In the genomic region with DNA sequence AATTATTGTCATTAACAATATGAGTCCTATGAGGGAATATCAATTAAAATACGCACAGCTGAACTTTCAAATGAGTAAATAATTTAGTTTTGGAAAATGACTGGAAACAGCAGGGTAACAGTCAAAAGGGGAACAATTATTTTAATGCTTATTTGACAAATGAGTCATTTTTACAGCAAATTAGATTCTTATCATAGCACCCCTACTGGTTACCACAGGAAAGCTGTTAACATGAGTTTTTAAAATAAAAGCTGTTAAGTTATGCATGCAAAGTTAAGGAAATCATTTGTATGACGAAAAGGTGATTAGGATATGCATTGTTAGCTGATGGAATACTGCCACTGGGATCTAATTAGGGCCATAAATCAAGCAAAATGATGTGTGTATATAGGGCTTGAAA, we compare ENCODE assay signal across 20 cellular contexts.
DNase-seq lines count a peak whose midpoint lies in the region; ATAC-seq and TF ChIP-seq lines count a peak whose summit lies in the region.
"Had no signal": no experiment of that assay in that cellular context is flagged by ENCODE, and none has a peak within 500 bp of the region (broad histone marks: within the 10 kb centered on the region; RNA-seq: fewer than 3 reads in every experiment).

No MANE protein-coding gene starts in this region.

- H3K4me3 ChIP-seq in KMS-11 (IDR thresholded peaks at IDR 0.05; ENCODE audit: insufficient read depth, low read depth, low read length) (no peak overlapping the region), RWPE2 (ENCODE audit: severe bottlenecking) (no peak overlapping the region)
- H3K4me3 ChIP-seq: lung, tibial nerve had no signal

- no peak overlapping the region for H2AFZ ChIP-seq in KMS-11 (ENCODE audit: low read depth)

- no peak overlapping the region for H3K27ac Mint-ChIP-seq in progenitor cell of endocrine pancreas
- H3K27ac Mint-ChIP-seq: activated CD4-positive, alpha-beta memory T cell treated with anti-CD3 and anti-CD28 coated beads, Interleukin-2, amount 10 ng/mL, durations not matched to agents 7 days and 5 days; activated naive CD4-positive, alpha-beta T cell treated with anti-CD3 and anti-CD28 coated beads, Interleukin-2, amount 50 U/mL, for 24 hours; B cell; WTC11 had no signal

- H3K27ac ChIP-seq in KMS-11 (no peak overlapping the region), RWPE2 (ENCODE audit: poor library complexity, severe bottlenecking) (no peak overlapping the region)
- H3K27ac ChIP-seq: tibial nerve had no signal

- no peak overlapping the region for H3K4me3 Mint-ChIP-seq in progenitor cell of endocrine pancreas (ENCODE audit: low read depth)
- H3K4me3 Mint-ChIP-seq: activated CD4-positive, alpha-beta memory T cell treated with anti-CD3 and anti-CD28 coated beads, Interleukin-2, amount 10 ng/mL, durations not matched to agents 7 days and 5 days; activated naive CD4-positive, alpha-beta T cell treated with anti-CD3 and anti-CD28 coated beads, Interleukin-2, amount 50 U/mL, for 24 hours; B cell; WTC11 had no signal

- no peaks in the 10 kb centered on the region for H3K9me3 ChIP-seq in RWPE2 (ENCODE audit: severe bottlenecking)
- H3K9me3 ChIP-seq: Caco-2, tibial nerve had no signal

- H3K36me3 ChIP-seq in KMS-11 (ENCODE audit: insufficient read depth) (no peaks in the 10 kb centered on the region), RWPE2 (ENCODE audit: low read depth) (no peaks in the 10 kb centered on the region)
- H3K36me3 ChIP-seq: tibial nerve had no signal

- H4K20me1 ChIP-seq in KMS-11 (ENCODE audit: insufficient read depth) = no peaks in the 10 kb centered on the region

- no peaks in the 10 kb centered on the region for H3K79me2 ChIP-seq in KMS-11 (ENCODE audit: insufficient read depth, low read depth)

- TF ChIP-seq CTCF in GM12872 (IDR thresholded peaks at IDR 0.05; ENCODE audit: insufficient read depth, low read depth, low read length) (peak; percentile 10; the same call in 1 of the 3 replicates), KMS-11 (conservative IDR thresholded peaks at IDR 0.05; ENCODE audit: low read depth, low read length) (0 out of 2 replicates have a peak, but pooled peaks have one; percentile 21), RWPE2 (IDR thresholded peaks at IDR 0.05; ENCODE audit: poor library complexity, severe bottlenecking) (peak; percentile 32), progenitor cell of endocrine pancreas (IDR thresholded peaks at IDR 0.05; ENCODE audit: unreplicated experiment) (peak; percentile 11)

- no peaks in the 10 kb centered on the region for H3K27me3 Mint-ChIP-seq in progenitor cell of endocrine pancreas
- H3K27me3 Mint-ChIP-seq: activated CD4-positive, alpha-beta memory T cell treated with anti-CD3 and anti-CD28 coated beads, Interleukin-2, amount 10 ng/mL, durations not matched to agents 7 days and 5 days had no signal

- no peaks in the 10 kb centered on the region for H3K9me3 Mint-ChIP-seq in progenitor cell of endocrine pancreas (ENCODE audit: low read depth)
- H3K9me3 Mint-ChIP-seq: activated CD4-positive, alpha-beta memory T cell treated with anti-CD3 and anti-CD28 coated beads, Interleukin-2, amount 10 ng/mL, durations not matched to agents 7 days and 5 days; activated naive CD4-positive, alpha-beta T cell treated with anti-CD3 and anti-CD28 coated beads, Interleukin-2, amount 50 U/mL, for 24 hours; WTC11 had no signal

- H3K9ac ChIP-seq in KMS-11 = no peak overlapping the region

- DNase-seq in RWPE2 (ENCODE audit: low spot score) (no peak), progenitor cell of endocrine pancreas (ENCODE audit: low spot score, unreplicated experiment) (no peak), OCI-M1 (lab: John Stamatoyannopoulos, UW) (no peak), NCI-H128 (lab: John Stamatoyannopoulos, UW; ENCODE audit: unreplicated experiment) (no peak), HUDEP-2 (lab: John Stamatoyannopoulos, UW; ENCODE audit: unreplicated experiment in 76 of 76) (no peak)
- DNase-seq: activated CD4-positive, alpha-beta memory T cell treated with anti-CD3 and anti-CD28 coated beads, Interleukin-2, amount 10 ng/mL, durations not matched to agents 7 days and 5 days; activated T-cell treated with anti-CD3 and anti-CD28 coated beads, Interleukin-2, amount 50 U/mL, for 1 hour; Caco-2; hypothalamus; kidney; NCI-H2029 treated with DMSO at 0.1 percent for 48 hours; stimulated activated naive CD4-positive, alpha-beta T cell treated with Interleukin-2 at 50 U/mL for 16 hours had no signal

- no peak overlapping the region for H3K4me2 ChIP-seq in KMS-11

- no peaks in the 10 kb centered on the region for H3K27me3 ChIP-seq in KMS-11 (ENCODE audit: insufficient read depth, low read depth)
- H3K27me3 ChIP-seq in RWPE2 (ENCODE audit: insufficient read depth, poor library complexity, severe bottlenecking) = no peaks in the 10 kb centered on the region
- H3K27me3 ChIP-seq: tibial nerve had no signal

- H3K4me1 ChIP-seq in KMS-11 (ENCODE audit: low read depth, poor library complexity, severe bottlenecking) (peaks cover 7% of the 10 kb centered on the region), RWPE2 (ENCODE audit: insufficient read depth, poor library complexity, severe bottlenecking) (no peaks in the 10 kb centered on the region)
- H3K4me1 ChIP-seq: Caco-2, tibial nerve had no signal

- ATAC-seq in RWPE2 (ENCODE audit: low read depth) = no peak
- ATAC-seq: sciatic nerve, WTC11 had no signal

- H3K4me1 Mint-ChIP-seq in progenitor cell of endocrine pancreas (ENCODE audit: low read depth) = no peaks in the 10 kb centered on the region
- H3K4me1 Mint-ChIP-seq: activated CD4-positive, alpha-beta memory T cell treated with anti-CD3 and anti-CD28 coated beads, Interleukin-2, amount 10 ng/mL, durations not matched to agents 7 days and 5 days; activated naive CD4-positive, alpha-beta T cell treated with anti-CD3 and anti-CD28 coated beads, Interleukin-2, amount 50 U/mL, for 24 hours; B cell; WTC11 had no signal

- H3K36me3 Mint-ChIP-seq in progenitor cell of endocrine pancreas (ENCODE audit: insufficient read depth) = no peaks in the 10 kb centered on the region
- H3K36me3 Mint-ChIP-seq: activated naive CD4-positive, alpha-beta T cell treated with anti-CD3 and anti-CD28 coated beads, Interleukin-2, amount 50 U/mL, for 24 hours; WTC11 had no signal
